Comparison of ENCODE assay signal across 8 cellular contexts in the genomic region with DNA sequence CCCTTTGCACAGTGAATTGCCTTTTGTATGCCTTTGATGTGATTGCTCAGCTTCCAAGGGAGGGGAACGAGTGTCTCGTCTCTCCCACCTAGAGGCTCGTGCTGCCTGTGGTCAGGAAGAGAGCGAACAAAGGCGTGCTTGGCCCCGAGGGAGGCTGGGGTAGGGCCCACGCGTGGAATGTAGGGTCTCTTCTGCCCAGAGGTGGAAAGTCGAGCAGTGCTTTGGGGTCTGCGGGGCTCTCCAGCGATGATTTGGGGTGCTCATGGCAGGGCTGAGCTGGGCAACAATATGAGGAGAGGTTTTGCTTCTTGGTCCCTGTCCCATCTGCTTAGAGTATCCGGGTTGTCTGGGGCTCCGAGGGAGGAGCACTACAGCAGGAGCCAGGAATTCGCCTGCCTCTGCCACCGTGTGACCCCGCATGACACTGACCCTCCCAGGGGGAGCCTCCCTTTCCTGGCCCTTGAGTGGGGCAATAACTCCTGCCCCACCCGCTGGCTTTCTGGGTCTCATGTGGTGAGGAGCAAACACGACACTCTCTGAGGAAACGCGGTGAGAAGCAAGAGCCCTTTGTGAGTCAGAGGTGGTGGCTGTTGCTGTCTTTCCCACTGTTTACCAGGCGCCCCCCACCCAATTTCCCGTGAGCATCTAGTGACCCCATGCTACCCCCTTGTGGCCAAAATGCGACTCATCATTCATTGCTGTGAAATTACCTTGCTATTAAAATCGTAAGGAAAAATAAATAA. TPM values are rescaled to one million over a fixed set of nuclear protein-coding genes. Genes with fewer than 3 reads are reported as not detected.
DNase-seq lines count a peak whose midpoint lies in the region; TF ChIP-seq lines count a peak whose summit lies in the region.

No MANE protein-coding gene starts in this region.

- in situ Hi-C loops in mammary epithelial cell (cut with MboI; ENCODE audit: low sequenced_read_pairs in 2 of 2) = loop anchor here in 1 of 2 donors (10.0 to 25.0 kb wide), 3 partner anchors 446 to 968 kb away; a partner anchor contains a TSS

- H2AFZ ChIP-seq in mammary epithelial cell (ENCODE audit: low read depth, low read length) = peak overlapping the region; percentile 15

- H3K27me3 ChIP-seq in WERI-Rb-1 (ENCODE audit: insufficient read depth, low read depth, severe bottlenecking) (no peaks in the 10 kb centered on the region), mammary epithelial cell (ENCODE audit: insufficient read depth, low read length) (no peaks in the 10 kb centered on the region)

- peak overlapping the region; percentile 87 for H3K9ac ChIP-seq in mammary epithelial cell (ENCODE audit: insufficient read depth, low read length)

- TF ChIP-seq CTCF in NB4 (IDR thresholded peaks at IDR 0.05; ENCODE audit: low read depth, low read length) = peak; percentile 52
- TF ChIP-seq CTCF in WERI-Rb-1 (IDR thresholded peaks at IDR 0.05; ENCODE audit: low read depth, low read length) = peak; percentile 49
- peak; percentile 54 to 69 for TF ChIP-seq CTCF in mammary epithelial cell (conservative IDR thresholded peaks at IDR 0.05 in 1 of 2, IDR thresholded peaks at IDR 0.05 in 1 of 2; ENCODE audit: extremely low read depth in 1 of 2, insufficient read depth in 1 of 2, low read depth in 1 of 2, low read length in 2 of 2)

- H3K9me3 ChIP-seq in WERI-Rb-1 (ENCODE audit: severe bottlenecking) = no peaks in the 10 kb centered on the region
- no peaks in the 10 kb centered on the region for H3K9me3 ChIP-seq in mammary epithelial cell (replicated peaks; ENCODE audit: insufficient read depth, low read length)

- DNase-seq in DMS153 (lab: John Stamatoyannopoulos, UW) (peak; percentile 43), NB4 (ENCODE audit: low read depth) (peak; percentile 89), WERI-Rb-1 (peak; percentile 52), mammary epithelial cell (peak; percentile 91), kidney tubule cell (ENCODE audit: low spot score) (peak; percentile 86), dedifferentiated amniotic fluid mesenchymal stem cell (ENCODE audit: extremely low spot score) (no peak), putamen (ENCODE audit: low spot score) (no peak)
- peak; percentile 41 to 57 for DNase-seq in stimulated activated CD4-positive, alpha-beta T cell treated with anti-CD3 and anti-CD28 coated beads, Interleukin-1b, Interleukin-23, amount 100 ng/mL, for 4 hours (ENCODE audit: low read depth in 2 of 2)

- CTCF ChIA-PET in mammary epithelial cell (lab: Charles Lee; ENCODE audit: low non-redundant PET) = interaction anchor here (0.5 to 1.0 kb wide), 3 partner anchors 47 to 1120 kb away, joined by 4 to 8 read pairs (median 5); no protein-coding TSS in a partner anchor

- H3K36me3 ChIP-seq in WERI-Rb-1 (no peaks in the 10 kb centered on the region), mammary epithelial cell (ENCODE audit: insufficient read depth, low read length) (no peaks in the 10 kb centered on the region)

- no peaks in the 10 kb centered on the region for H4K20me1 ChIP-seq in mammary epithelial cell (ENCODE audit: insufficient read depth, low read length)

- no peak for TF ChIP-seq POLR2A in NB4 (IDR thresholded peaks at IDR 0.05; ENCODE audit: extremely low read depth, insufficient read length)

- H3K4me3 ChIP-seq in NB4 (ENCODE audit: low read depth, low read length) = no peak overlapping the region
- no peak overlapping the region for H3K4me3 ChIP-seq in WERI-Rb-1 (ENCODE audit: low read depth, low read length)
- H3K4me3 ChIP-seq in mammary epithelial cell (replicated peaks in 1 of 3; ENCODE audit: insufficient read depth in 1 of 3, low read depth in 2 of 3, low read length in 3 of 3) = no peak overlapping the region

- no peak overlapping the region for H3K27ac ChIP-seq in WERI-Rb-1
- H3K27ac ChIP-seq in mammary epithelial cell (ENCODE audit: insufficient read depth, low read depth, low read length) = peak overlapping the region; percentile 98

- H3K4me2 ChIP-seq in mammary epithelial cell (ENCODE audit: insufficient read depth, low read depth, low read length) = peak overlapping the region; percentile 77

- no peaks in the 10 kb centered on the region for H3K79me2 ChIP-seq in mammary epithelial cell (ENCODE audit: insufficient read depth, low read length)

- intact Hi-C loops in mammary epithelial cell (cut with micrococcal nuclease) = loop anchor here (1.0 to 10.0 kb wide), 10 partner anchors 42 to 1116 kb away; a partner anchor contains a TSS

- H3K4me1 ChIP-seq in mammary epithelial cell (ENCODE audit: insufficient read depth, low read length) = peaks cover 98% of the 10 kb centered on the region

- BruUV-seq in mammary epithelial cell (replicated peaks; lab: Mats Ljungman, UMichigan) = no TSS peak

- dilution Hi-C loops in mammary epithelial cell (cut with HindIII; ENCODE audit: low sequenced_read_pairs) = no loop called here

- under 1% methylated on average over 23 of the region's 24 CpGs for WGBS in mammary epithelial cell (ENCODE audit: low coverage, missing lambda C conversion rate)

RNA-seq across cellular contexts. Expression of a gene that starts 29.6 kb away (rescaled TPM):
- total RNA-seq in mammary epithelial cell = 100 to 1,000 TPM; 127 to 130 TPM
- 42.7 TPM for polyA plus RNA-seq in mammary epithelial cell
- 37.7 TPM for polyA minus RNA-seq in mammary epithelial cell

Comparison
In these comparisons a context has a peak if more than half of its experiments do, and no peak if none do; other contexts are left out.
1. DNase-seq: peak in DMS153 (single experiment), NB4 (single experiment), WERI-Rb-1 (single experiment), mammary epithelial cell (single experiment), kidney tubule cell (single experiment) and stimulated activated CD4-positive, alpha-beta T cell treated with anti-CD3 and anti-CD28 coated beads, Interleukin-1b, Interleukin-23, amount 100 ng/mL, for 4 hours (2 of 2); none in dedifferentiated amniotic fluid mesenchymal stem cell (single experiment) and putamen (single experiment).
2. Peak in every context shown above with its lines, with median percentiles within 50 percentile points of each other: CTCF ChIP-seq.